8 cellular contexts compared by ENCODE assay signal in genomic region chr11:75896843-75897419, GRCh38.
DNase-seq lines count a peak whose midpoint lies in the region; ATAC-seq, FAIRE-seq and TF ChIP-seq lines count a peak whose summit lies in the region.

No MANE protein-coding gene starts in this region.

- H3K9me1 ChIP-seq in K562 (ENCODE audit: control insufficient read depth, insufficient read depth, low read length): no peaks in the 10 kb centered on the region

- ATAC-seq in K562 (peak; percentile 68; the same call in 2 of the 3 replicates), HG03565 (IDR thresholded peaks at IDR 0.05; ENCODE audit: unreplicated experiment) (no peak), HG03521 (IDR thresholded peaks at IDR 0.05; ENCODE audit: unreplicated experiment) (no peak)

- H3K4me2 ChIP-seq in K562 (ENCODE audit: insufficient read depth, low read length): no peak overlapping the region

- TF ChIP-seq RAD21 in K562 (CRISPR knock-in tag; conservative IDR thresholded peaks at IDR 0.05 in 1 of 2, IDR thresholded peaks at IDR 0.05 in 1 of 2): peak; percentile 86 to 87

- no peak overlapping the region for H2AFZ ChIP-seq in K562 (ENCODE audit: low read depth, low read length)

- peak; percentile 52 for DNase-seq in ACHN
- DNase-seq in NCI-H345 (lab: John Stamatoyannopoulos, UW): peak; percentile 44
- peak; percentile 22 to 42 (median 29) for DNase-seq in K562 (ENCODE audit: extremely low read depth in 1 of 4, low spot score in 3 of 4)
- DNase-seq in kidney epithelial cell (ENCODE audit: low read depth): no peak
- DNase-seq in urothelium cell line (ENCODE audit: low spot score): peak; percentile 25

- H3K27ac ChIP-seq in K562 (ENCODE audit: extremely low read depth, low read depth, low read length): no peak overlapping the region

- no peaks in the 10 kb centered on the region for H3K9me3 ChIP-seq in K562 (replicated peaks; ENCODE audit: control insufficient read depth, insufficient read depth, low read depth, low read length)

- intact Hi-C loops in K562 (cut with micrococcal nuclease): loop anchor here (1.0 to 2.0 kb wide), 3 partner anchors 255 to 422 kb away; partner anchors contain the start of gene WNT11

- no TSS peak for BruUV-seq in K562 (replicated peaks; lab: Mats Ljungman, UMichigan)

- POLR2A ChIA-PET in K562 (lab: Yijun Ruan, JAX): interaction anchor here (2.0 kb wide), 1 partner anchor 256 kb away, joined by 8 read pairs; no protein-coding TSS in a partner anchor

- 24% methylated on average over 4 of the region's 4 CpGs for WGBS in K562 (ENCODE audit: insufficient coverage, low coverage, missing lambda C conversion rate)

- H3K36me3 ChIP-seq in K562 (ENCODE audit: control insufficient read depth, insufficient read depth, low read length) (peaks cover 13% of the 10 kb centered on the region; the same call in 2 of the 3 replicates), kidney epithelial cell (ENCODE audit: control insufficient read depth, insufficient read depth, low read length) (no peaks in the 10 kb centered on the region)

- CTCF ChIA-PET in K562 (lab: Yijun Ruan, JAX; ENCODE audit: low intra/inter-chr PET ratio): interaction anchor here (0.8 to 4.2 kb wide), 6 partner anchors 222 to 422 kb away, joined by 3 to 30 read pairs (median 4); no protein-coding TSS in a partner anchor

- no peak overlapping the region for H3K9ac ChIP-seq in K562 (ENCODE audit: insufficient read depth in 1 of 2, low read depth in 2 of 2, low read length in 2 of 2)

- no peaks in the 10 kb centered on the region for H3K79me2 ChIP-seq in K562 (ENCODE audit: control insufficient read depth, insufficient read depth, low read length)

- no peak for TF ChIP-seq POLR2A in K562 (conservative IDR thresholded peaks at IDR 0.05)

- in situ Hi-C loops in ACHN (cut with HindIII; ENCODE audit: low pct_ligation_motif_present, low pct_unique_long_range_greater_than_20kb, low sequenced_read_pairs) (no loop called here), K562 (cut with MboI) (no loop called here)

- FAIRE-seq in K562 (lab: Jason Lieb, UNC): peak; percentile 72
- no peak for FAIRE-seq in urothelium cell line (lab: Jason Lieb, UNC)

- no peak for TF ChIP-seq EP300 in K562 (IDR thresholded peaks at IDR 0.05; ENCODE audit: low read length)

- H3K4me3 ChIP-seq in K562 (no peak overlapping the region), kidney epithelial cell (ENCODE audit: low read depth, low read length) (no peak overlapping the region)

- H3K27me3 ChIP-seq in K562 (ENCODE audit: control insufficient read depth in 2 of 2, insufficient read depth in 2 of 2, low read length in 2 of 2): no peaks in the 10 kb centered on the region
- no peaks in the 10 kb centered on the region for H3K27me3 ChIP-seq in kidney epithelial cell (ENCODE audit: control insufficient read depth, insufficient read depth, low read length)

- peak; percentile 50 for TF ChIP-seq CTCF in GM12873 (IDR thresholded peaks at IDR 0.05; ENCODE audit: insufficient read depth, low read depth, low read length, missing control alignments)
- TF ChIP-seq CTCF in K562 (IDR thresholded peaks at IDR 0.05 in 2 of 3, conservative IDR thresholded peaks at IDR 0.05 in 1 of 3; ENCODE audit: insufficient read depth in 2 of 3, low read depth in 1 of 3, low read length in 3 of 3): peak; percentile 45 to 85 (median 48); a peak in 4 of 6 replicates
- peak; percentile 47 for TF ChIP-seq CTCF in kidney epithelial cell (IDR thresholded peaks at IDR 0.05; ENCODE audit: insufficient read depth, low read length, poor library complexity, severe bottlenecking)

- H4K20me1 ChIP-seq in K562 (replicated peaks; ENCODE audit: control insufficient read depth, insufficient read depth, low read length): no peaks in the 10 kb centered on the region

- H3K4me1 ChIP-seq in K562 (replicated peaks in 1 of 2; ENCODE audit: control insufficient read depth in 2 of 2, insufficient read depth in 2 of 2, low read length in 2 of 2): no peaks in the 10 kb centered on the region

TF ChIP-seq in K562, 482 proteins besides CTCF, POLR2A, EP300 and RAD21:
- TF ChIP-seq POLR2H (tag; IDR thresholded peaks at IDR 0.05; ENCODE audit: low read depth) (0 out of 2 replicates have a peak, but pooled peaks have one; percentile 35), SIN3B (IDR thresholded peaks at IDR 0.05; ENCODE audit: low read depth) (no peak), KHSRP (IDR thresholded peaks at IDR 0.05) (no peak), CBX2 (IDR thresholded peaks at IDR 0.05; ENCODE audit: insufficient read depth, low read length, poor library complexity, severe bottlenecking) (no peak), DEAF1 (CRISPR knock-in tag; IDR thresholded peaks at IDR 0.05) (peak; percentile 85), SMC3 (conservative IDR thresholded peaks at IDR 0.05; ENCODE audit: insufficient read depth, low read depth, low read length) (peak; percentile 70)
TF ChIP-seq in K562: peak in this region for 3.
